1 cellular context compared by ENCODE assay signal in the genomic region with DNA sequence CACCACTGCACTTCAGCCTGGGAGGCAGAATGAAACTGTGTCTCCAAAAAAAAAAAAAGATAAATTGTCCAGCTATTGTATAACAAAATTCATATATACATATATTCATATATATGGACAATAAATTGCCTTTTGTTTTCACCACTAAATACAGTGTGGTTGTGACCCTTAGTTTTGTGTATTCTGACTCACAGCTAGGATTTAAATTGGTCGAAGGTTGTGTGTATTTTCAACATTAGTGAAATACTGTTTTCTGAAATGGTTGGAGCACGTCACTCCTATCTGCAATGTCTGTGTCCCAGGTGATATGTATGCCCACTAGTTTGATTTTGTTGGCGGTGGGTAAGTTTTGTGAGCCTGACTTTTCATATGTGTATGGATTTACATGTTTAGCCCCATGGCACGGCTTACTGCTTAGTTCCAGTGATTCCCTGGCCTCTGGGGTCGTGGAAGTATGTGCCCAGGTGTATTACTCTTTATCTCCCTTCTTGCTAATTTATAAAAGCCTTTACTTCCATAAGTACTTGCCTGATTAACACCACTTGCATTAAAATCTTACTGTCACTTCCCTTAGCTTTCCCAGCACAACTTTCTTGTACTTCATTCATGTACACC.
TF ChIP-seq lines count a peak whose summit lies in the region.

No MANE protein-coding gene starts in this region.

TF ChIP-seq in HepG2, 621 proteins besides CTCF, POLR2A, EP300 and RAD21 (continued from another document and continues in another):
- TF ChIP-seq SMAD1 (CRISPR knock-in tag; IDR thresholded peaks at IDR 0.05; ENCODE audit: borderline replicate concordance, low read depth) (no peak), BRCA1 (CRISPR knock-in tag; IDR thresholded peaks at IDR 0.05) (no peak), XBP1 (CRISPR knock-in tag; IDR thresholded peaks at IDR 0.05) (no peak), SALL2 (CRISPR knock-in tag; IDR thresholded peaks at IDR 0.05) (no peak), NRL (CRISPR knock-in tag; IDR thresholded peaks at IDR 0.05; ENCODE audit: borderline replicate concordance) (no peak), SMARCE1 (IDR thresholded peaks at IDR 0.05; ENCODE audit: borderline replicate concordance) (no peak), ZC3H13 (CRISPR knock-in tag; IDR thresholded peaks at IDR 0.05) (no peak), HMG20B (CRISPR knock-in tag; conservative IDR thresholded peaks at IDR 0.05) (no peak), AGO1 (IDR thresholded peaks at IDR 0.05; ENCODE audit: low read depth, low read length, poor library complexity, severe bottlenecking) (no peak), JUNB (CRISPR knock-in tag; IDR thresholded peaks at IDR 0.05; ENCODE audit: borderline replicate concordance) (0 out of 2 replicates have a peak, but pooled peaks have one; percentile 26), HOXA3 (CRISPR knock-in tag; IDR thresholded peaks at IDR 0.05) (no peak), ZNF761 (CRISPR knock-in tag; conservative IDR thresholded peaks at IDR 0.05) (no peak), TBX3 (IDR thresholded peaks at IDR 0.05; ENCODE audit: borderline replicate concordance) (no peak), ZKSCAN8 (CRISPR knock-in tag; IDR thresholded peaks at IDR 0.05; ENCODE audit: borderline replicate concordance) (peak; percentile 18; the same call in 1 of the 2 replicates), HNF4A (CRISPR knock-in tag; IDR thresholded peaks at IDR 0.05) (peak; percentile 62), HOXA5 (CRISPR knock-in tag; IDR thresholded peaks at IDR 0.05) (no peak), ZNF547 (CRISPR knock-in tag; IDR thresholded peaks at IDR 0.05) (no peak), ZNF501 (CRISPR knock-in tag; IDR thresholded peaks at IDR 0.05) (no peak), ZSCAN5A (CRISPR knock-in tag; IDR thresholded peaks at IDR 0.05; ENCODE audit: borderline replicate concordance) (no peak), POLR2AphosphoS2 (IDR thresholded peaks at IDR 0.05; ENCODE audit: low read depth, low read length) (no peak), FOSL2 (CRISPR knock-in tag; IDR thresholded peaks at IDR 0.05) (peak; percentile 86), SRSF4 (IDR thresholded peaks at IDR 0.05; ENCODE audit: low read depth, low read length, poor library complexity, severe bottlenecking) (no peak), SETDB1 (CRISPR knock-in tag; IDR thresholded peaks at IDR 0.05; ENCODE audit: borderline replicate concordance) (no peak), HNF1A (IDR thresholded peaks at IDR 0.05; ENCODE audit: low read depth) (no peak), HNF1A (CRISPR knock-in tag; IDR thresholded peaks at IDR 0.05; ENCODE audit: borderline replicate concordance) (no peak), RARG (CRISPR knock-in tag; IDR thresholded peaks at IDR 0.05; ENCODE audit: low read depth) (no peak), MTF1 (CRISPR knock-in tag; IDR thresholded peaks at IDR 0.05) (no peak), ARNT2 (CRISPR knock-in tag; IDR thresholded peaks at IDR 0.05; ENCODE audit: low read depth) (no peak), SMAD3 (CRISPR knock-in tag; IDR thresholded peaks at IDR 0.05) (no peak), ARNTL (CRISPR knock-in tag; IDR thresholded peaks at IDR 0.05) (no peak), ZNF768 (CRISPR knock-in tag; IDR thresholded peaks at IDR 0.05) (no peak), KLF12 (CRISPR knock-in tag; IDR thresholded peaks at IDR 0.05; ENCODE audit: borderline replicate concordance) (no peak), NCOA2 (CRISPR knock-in tag; IDR thresholded peaks at IDR 0.05) (0 out of 2 replicates have a peak, but pooled peaks have one; percentile 9), TSC22D2 (CRISPR knock-in tag; IDR thresholded peaks at IDR 0.05; ENCODE audit: borderline replicate concordance) (no peak), HNF4G (IDR thresholded peaks at IDR 0.05; ENCODE audit: borderline replicate concordance, low read depth, low read length) (peak; percentile 78; the same call in 1 of the 2 replicates), HNF4G (CRISPR knock-in tag; IDR thresholded peaks at IDR 0.05; ENCODE audit: borderline replicate concordance, low read depth) (no peak), ZNF292 (CRISPR knock-in tag; IDR thresholded peaks at IDR 0.05; ENCODE audit: borderline replicate concordance, low read depth) (no peak), MLLT10 (CRISPR knock-in tag; IDR thresholded peaks at IDR 0.05) (no peak), PLRG1 (conservative IDR thresholded peaks at IDR 0.05) (no peak), SIN3B (IDR thresholded peaks at IDR 0.05; ENCODE audit: low read length) (no peak), SCMH1 (CRISPR knock-in tag; IDR thresholded peaks at IDR 0.05; ENCODE audit: borderline replicate concordance) (no peak)
- TF ChIP-seq, protein P1, sequence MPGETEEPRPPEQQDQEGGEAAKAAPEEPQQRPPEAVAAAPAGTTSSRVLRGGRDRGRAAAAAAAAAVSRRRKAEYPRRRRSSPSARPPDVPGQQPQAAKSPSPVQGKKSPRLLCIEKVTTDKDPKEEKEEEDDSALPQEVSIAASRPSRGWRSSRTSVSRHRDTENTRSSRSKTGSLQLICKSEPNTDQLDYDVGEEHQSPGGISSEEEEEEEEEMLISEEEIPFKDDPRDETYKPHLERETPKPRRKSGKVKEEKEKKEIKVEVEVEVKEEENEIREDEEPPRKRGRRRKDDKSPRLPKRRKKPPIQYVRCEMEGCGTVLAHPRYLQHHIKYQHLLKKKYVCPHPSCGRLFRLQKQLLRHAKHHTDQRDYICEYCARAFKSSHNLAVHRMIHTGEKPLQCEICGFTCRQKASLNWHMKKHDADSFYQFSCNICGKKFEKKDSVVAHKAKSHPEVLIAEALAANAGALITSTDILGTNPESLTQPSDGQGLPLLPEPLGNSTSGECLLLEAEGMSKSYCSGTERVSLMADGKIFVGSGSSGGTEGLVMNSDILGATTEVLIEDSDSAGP (CRISPR knock-in tag; IDR thresholded peaks at IDR 0.05; ENCODE audit: borderline replicate concordance): no peak
- TF ChIP-seq, protein P2, sequence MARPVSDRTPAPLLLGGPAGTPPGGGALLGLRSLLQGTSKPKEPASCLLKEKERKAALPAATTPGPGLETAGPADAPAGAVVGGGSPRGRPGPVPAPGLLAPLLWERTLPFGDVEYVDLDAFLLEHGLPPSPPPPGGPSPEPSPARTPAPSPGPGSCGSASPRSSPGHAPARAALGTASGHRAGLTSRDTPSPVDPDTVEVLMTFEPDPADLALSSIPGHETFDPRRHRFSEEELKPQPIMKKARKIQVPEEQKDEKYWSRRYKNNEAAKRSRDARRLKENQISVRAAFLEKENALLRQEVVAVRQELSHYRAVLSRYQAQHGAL (CRISPR knock-in tag; IDR thresholded peaks at IDR 0.05; ENCODE audit: not compliant biosample characterization): no peak
- TF ChIP-seq, protein P3, sequence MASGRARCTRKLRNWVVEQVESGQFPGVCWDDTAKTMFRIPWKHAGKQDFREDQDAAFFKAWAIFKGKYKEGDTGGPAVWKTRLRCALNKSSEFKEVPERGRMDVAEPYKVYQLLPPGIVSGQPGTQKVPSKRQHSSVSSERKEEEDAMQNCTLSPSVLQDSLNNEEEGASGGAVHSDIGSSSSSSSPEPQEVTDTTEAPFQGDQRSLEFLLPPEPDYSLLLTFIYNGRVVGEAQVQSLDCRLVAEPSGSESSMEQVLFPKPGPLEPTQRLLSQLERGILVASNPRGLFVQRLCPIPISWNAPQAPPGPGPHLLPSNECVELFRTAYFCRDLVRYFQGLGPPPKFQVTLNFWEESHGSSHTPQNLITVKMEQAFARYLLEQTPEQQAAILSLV (CRISPR knock-in tag; IDR thresholded peaks at IDR 0.05; ENCODE audit: borderline replicate concordance): no peak
- TF ChIP-seq, protein P4, sequence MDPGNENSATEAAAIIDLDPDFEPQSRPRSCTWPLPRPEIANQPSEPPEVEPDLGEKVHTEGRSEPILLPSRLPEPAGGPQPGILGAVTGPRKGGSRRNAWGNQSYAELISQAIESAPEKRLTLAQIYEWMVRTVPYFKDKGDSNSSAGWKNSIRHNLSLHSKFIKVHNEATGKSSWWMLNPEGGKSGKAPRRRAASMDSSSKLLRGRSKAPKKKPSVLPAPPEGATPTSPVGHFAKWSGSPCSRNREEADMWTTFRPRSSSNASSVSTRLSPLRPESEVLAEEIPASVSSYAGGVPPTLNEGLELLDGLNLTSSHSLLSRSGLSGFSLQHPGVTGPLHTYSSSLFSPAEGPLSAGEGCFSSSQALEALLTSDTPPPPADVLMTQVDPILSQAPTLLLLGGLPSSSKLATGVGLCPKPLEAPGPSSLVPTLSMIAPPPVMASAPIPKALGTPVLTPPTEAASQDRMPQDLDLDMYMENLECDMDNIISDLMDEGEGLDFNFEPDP (CRISPR knock-in tag; conservative IDR thresholded peaks at IDR 0.05): no peak
- TF ChIP-seq, protein P5, sequence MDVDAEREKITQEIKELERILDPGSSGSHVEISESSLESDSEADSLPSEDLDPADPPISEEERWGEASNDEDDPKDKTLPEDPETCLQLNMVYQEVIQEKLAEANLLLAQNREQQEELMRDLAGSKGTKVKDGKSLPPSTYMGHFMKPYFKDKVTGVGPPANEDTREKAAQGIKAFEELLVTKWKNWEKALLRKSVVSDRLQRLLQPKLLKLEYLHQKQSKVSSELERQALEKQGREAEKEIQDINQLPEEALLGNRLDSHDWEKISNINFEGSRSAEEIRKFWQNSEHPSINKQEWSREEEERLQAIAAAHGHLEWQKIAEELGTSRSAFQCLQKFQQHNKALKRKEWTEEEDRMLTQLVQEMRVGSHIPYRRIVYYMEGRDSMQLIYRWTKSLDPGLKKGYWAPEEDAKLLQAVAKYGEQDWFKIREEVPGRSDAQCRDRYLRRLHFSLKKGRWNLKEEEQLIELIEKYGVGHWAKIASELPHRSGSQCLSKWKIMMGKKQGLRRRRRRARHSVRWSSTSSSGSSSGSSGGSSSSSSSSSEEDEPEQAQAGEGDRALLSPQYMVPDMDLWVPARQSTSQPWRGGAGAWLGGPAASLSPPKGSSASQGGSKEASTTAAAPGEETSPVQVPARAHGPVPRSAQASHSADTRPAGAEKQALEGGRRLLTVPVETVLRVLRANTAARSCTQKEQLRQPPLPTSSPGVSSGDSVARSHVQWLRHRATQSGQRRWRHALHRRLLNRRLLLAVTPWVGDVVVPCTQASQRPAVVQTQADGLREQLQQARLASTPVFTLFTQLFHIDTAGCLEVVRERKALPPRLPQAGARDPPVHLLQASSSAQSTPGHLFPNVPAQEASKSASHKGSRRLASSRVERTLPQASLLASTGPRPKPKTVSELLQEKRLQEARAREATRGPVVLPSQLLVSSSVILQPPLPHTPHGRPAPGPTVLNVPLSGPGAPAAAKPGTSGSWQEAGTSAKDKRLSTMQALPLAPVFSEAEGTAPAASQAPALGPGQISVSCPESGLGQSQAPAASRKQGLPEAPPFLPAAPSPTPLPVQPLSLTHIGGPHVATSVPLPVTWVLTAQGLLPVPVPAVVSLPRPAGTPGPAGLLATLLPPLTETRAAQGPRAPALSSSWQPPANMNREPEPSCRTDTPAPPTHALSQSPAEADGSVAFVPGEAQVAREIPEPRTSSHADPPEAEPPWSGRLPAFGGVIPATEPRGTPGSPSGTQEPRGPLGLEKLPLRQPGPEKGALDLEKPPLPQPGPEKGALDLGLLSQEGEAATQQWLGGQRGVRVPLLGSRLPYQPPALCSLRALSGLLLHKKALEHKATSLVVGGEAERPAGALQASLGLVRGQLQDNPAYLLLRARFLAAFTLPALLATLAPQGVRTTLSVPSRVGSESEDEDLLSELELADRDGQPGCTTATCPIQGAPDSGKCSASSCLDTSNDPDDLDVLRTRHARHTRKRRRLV (CRISPR knock-in tag; IDR thresholded peaks at IDR 0.05): no peak
- TF ChIP-seq, protein P6, sequence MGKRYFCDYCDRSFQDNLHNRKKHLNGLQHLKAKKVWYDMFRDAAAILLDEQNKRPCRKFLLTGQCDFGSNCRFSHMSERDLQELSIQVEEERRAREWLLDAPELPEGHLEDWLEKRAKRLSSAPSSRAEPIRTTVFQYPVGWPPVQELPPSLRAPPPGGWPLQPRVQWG (CRISPR knock-in tag; IDR thresholded peaks at IDR 0.05; ENCODE audit: borderline replicate concordance, low read depth): no peak
- TF ChIP-seq, protein P7, sequence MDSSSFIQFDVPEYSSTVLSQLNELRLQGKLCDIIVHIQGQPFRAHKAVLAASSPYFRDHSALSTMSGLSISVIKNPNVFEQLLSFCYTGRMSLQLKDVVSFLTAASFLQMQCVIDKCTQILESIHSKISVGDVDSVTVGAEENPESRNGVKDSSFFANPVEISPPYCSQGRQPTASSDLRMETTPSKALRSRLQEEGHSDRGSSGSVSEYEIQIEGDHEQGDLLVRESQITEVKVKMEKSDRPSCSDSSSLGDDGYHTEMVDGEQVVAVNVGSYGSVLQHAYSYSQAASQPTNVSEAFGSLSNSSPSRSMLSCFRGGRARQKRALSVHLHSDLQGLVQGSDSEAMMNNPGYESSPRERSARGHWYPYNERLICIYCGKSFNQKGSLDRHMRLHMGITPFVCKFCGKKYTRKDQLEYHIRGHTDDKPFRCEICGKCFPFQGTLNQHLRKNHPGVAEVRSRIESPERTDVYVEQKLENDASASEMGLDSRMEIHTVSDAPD (CRISPR knock-in tag; IDR thresholded peaks at IDR 0.05): no peak
